Comparison of ENCODE assay signal across 8 cellular contexts in genomic region chr10:90871761-90872647, GRCh38. TPM values are rescaled to one million over a fixed set of nuclear protein-coding genes. Genes with fewer than 3 reads are reported as not detected.
DNase-seq lines count a peak whose midpoint lies in the region; ATAC-seq and TF ChIP-seq lines count a peak whose summit lies in the region.

Gene RPP30, plus strand, starts transcription at chr10:90871974. Its CDS starts 13 bp downstream, at chr10:90871987.

- peaks cover 24% of the 10 kb centered on the region for H3K4me1 ChIP-seq in mononuclear cell (ENCODE audit: insufficient read depth, low read length)

- peaks cover 19% of the 10 kb centered on the region for H3K27me3 ChIP-seq in mononuclear cell (ENCODE audit: insufficient read depth, low read length)

- DNase-seq in Caki2 (ENCODE audit: low read depth): peak; percentile 70
- peak; percentile 80 for DNase-seq in HT1080 (ENCODE audit: low read depth)
- peak; percentile 92 for DNase-seq in OCI-M1 (lab: John Stamatoyannopoulos, UW)
- peak; percentile 66 for DNase-seq in activated T-cell treated with anti-CD3 and anti-CD28 coated beads for 4 hours
- DNase-seq in epithelial cell of esophagus (ENCODE audit: low read depth): peak; percentile 93
- DNase-seq in stimulated activated CD8-positive, alpha-beta memory T cell treated with anti-CD3 and anti-CD28 coated beads, Interleukin-4, amount 100 ng/mL, for 4 hours (ENCODE audit: low read depth in 2 of 2, low spot score in 1 of 2): peak; percentile 61 to 64

- in situ Hi-C loops in Caki2 (cut with HindIII; ENCODE audit: low pct_unique_long_range_greater_than_20kb, low sequenced_read_pairs): no loop called here

- ATAC-seq in GM21367 (IDR thresholded peaks at IDR 0.05; ENCODE audit: unreplicated experiment): peak; percentile 95

- TF ChIP-seq CTCF in epithelial cell of esophagus (IDR thresholded peaks at IDR 0.05; ENCODE audit: insufficient read depth, low read depth, low read length, missing control alignments): no peak

- H3K9me3 ChIP-seq in mononuclear cell (ENCODE audit: low read depth, low read length): peaks cover 4% of the 10 kb centered on the region

- H3K4me3 ChIP-seq in epithelial cell of esophagus (ENCODE audit: low read length) (peak within 1 kb of the TSS; percentile 88), mononuclear cell (ENCODE audit: low read length) (peak within 1 kb of the TSS; percentile 84)

RNA-seq across cellular contexts. Expression of gene RPP30, which starts in this region (rescaled TPM):
- 48.2 and 71.4 TPM in 2 replicates for total RNA-seq in Caki2 (2014; rRNA removed; shearing (Covaris generic); ENCODE audit: low replicate concordance)
- total RNA-seq in HT1080 (2014; rRNA removed; shearing (Covaris generic)): 90.6 and 100 TPM in 2 replicates
- polyA plus RNA-seq in HT1080 (2015; cell fraction: cytosol; rRNA removed): 53.6 and 54.9 TPM in 2 replicates
- 73.7 and 74.7 TPM in 2 replicates for polyA plus RNA-seq in HT1080 (2015; cell fraction: nucleus; rRNA removed)
- total RNA-seq in mononuclear cell: 34.1 TPM

Comparison
In these comparisons a context has a peak if more than half of its experiments do, and no peak if none do; other contexts are left out.
1. Peak in every context shown above with its lines: DNase-seq, ATAC-seq and H3K4me3 ChIP-seq.